In the genomic region with DNA sequence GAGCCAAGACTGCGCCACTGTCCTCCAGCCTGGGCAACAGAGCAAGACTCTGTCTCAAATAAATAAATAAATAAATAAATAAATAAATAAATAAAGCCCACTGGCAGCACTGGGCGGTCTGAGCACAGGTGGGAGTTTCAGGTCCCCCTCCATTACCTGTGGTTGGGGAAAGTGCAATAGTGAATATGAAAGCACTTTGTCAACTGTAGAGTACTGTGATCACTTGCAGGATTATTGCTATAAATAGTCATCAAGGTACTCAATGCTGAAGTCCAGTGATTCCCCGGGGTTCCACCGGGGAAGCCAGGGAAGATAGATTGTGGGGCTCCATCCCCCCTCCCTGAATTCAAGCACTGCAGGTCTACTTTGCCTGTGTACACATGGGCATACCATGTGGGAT, we compare ENCODE assay signal across 10 cellular contexts. TPM values are rescaled to one million over a fixed set of nuclear protein-coding genes. Genes with fewer than 3 reads are reported as not detected.
DNase-seq lines count a peak whose midpoint lies in the region; ATAC-seq and TF ChIP-seq lines count a peak whose summit lies in the region.
"Had no signal": no experiment of that assay in that cellular context is flagged by ENCODE, and none has a peak within 500 bp of the region (broad histone marks: within the 10 kb centered on the region; RNA-seq: fewer than 3 reads in every experiment).

No MANE protein-coding gene starts in this region.

- ATAC-seq in GM18498 (IDR thresholded peaks at IDR 0.05; ENCODE audit: unreplicated experiment): peak; percentile 60
- peak; percentile 60 for ATAC-seq in HG02759 (IDR thresholded peaks at IDR 0.05; ENCODE audit: unreplicated experiment)
- no peak for ATAC-seq in left lobe of liver
- ATAC-seq in GM19463 (IDR thresholded peaks at IDR 0.05; ENCODE audit: unreplicated experiment): no peak

- no peak for TF ChIP-seq CTCF in OCI-LY3 (IDR thresholded peaks at IDR 0.05; ENCODE audit: low read depth, low read length)

- no peak overlapping the region for H2AFZ ChIP-seq in OCI-LY3 (ENCODE audit: low read depth, low read length)

- H3K9me3 ChIP-seq in OCI-LY3 (ENCODE audit: insufficient read depth, low read length): no peaks in the 10 kb centered on the region

- H3K4me3 ChIP-seq in OCI-LY3 (ENCODE audit: low read length): no peak overlapping the region

- H3K36me3 ChIP-seq in OCI-LY3 (replicated peaks; ENCODE audit: low read depth, low read length): peaks cover 24% of the 10 kb centered on the region

- no peaks in the 10 kb centered on the region for H3K27me3 ChIP-seq in OCI-LY3 (ENCODE audit: low read depth, low read length)

- no peaks in the 10 kb centered on the region for H3K79me2 ChIP-seq in OCI-LY3 (ENCODE audit: low read length)

- H3K9ac ChIP-seq in OCI-LY3 (ENCODE audit: low read length): peak overlapping the region; percentile 45; the same call in 1 of the 2 replicates

- peak; percentile 64 for DNase-seq in GM19240 (ENCODE audit: insufficient read length, low spot score)
- DNase-seq in putamen (ENCODE audit: low spot score): no peak
- DNase-seq in left lobe of liver (ENCODE audit: low spot score): no peak
- DNase-seq in stimulated activated CD4-positive, alpha-beta T cell treated with anti-CD3 and anti-CD28 coated beads, Interleukin-4, amount 100 ng/mL, for 24 hours: no peak
- DNase-seq: NCI-H2029 treated with DMSO at 0.1 percent for 48 hours, OCI-M1 had no signal

- H3K27ac ChIP-seq in OCI-LY3 (ENCODE audit: low read length): peak overlapping the region; percentile 60

- H3K4me1 ChIP-seq in OCI-LY3 (ENCODE audit: low read length): peaks cover 76% of the 10 kb centered on the region

- H3K4me2 ChIP-seq in OCI-LY3 (ENCODE audit: low read length): peak overlapping the region; percentile 54

- H4K20me1 ChIP-seq in OCI-LY3 (ENCODE audit: insufficient read depth, low read length): no peaks in the 10 kb centered on the region

RNA-seq across cellular contexts. Expression of a gene that starts 42.7 kb away (rescaled TPM):
- 7.3 TPM for total RNA-seq in left lobe of liver

Comparison
In these comparisons a context has a peak if more than half of its experiments do, and no peak if none do; other contexts are left out.
1. ATAC-seq: peak in GM18498 (single experiment) and HG02759 (single experiment); none in left lobe of liver (single experiment) and GM19463 (single experiment).